In the genomic region with DNA sequence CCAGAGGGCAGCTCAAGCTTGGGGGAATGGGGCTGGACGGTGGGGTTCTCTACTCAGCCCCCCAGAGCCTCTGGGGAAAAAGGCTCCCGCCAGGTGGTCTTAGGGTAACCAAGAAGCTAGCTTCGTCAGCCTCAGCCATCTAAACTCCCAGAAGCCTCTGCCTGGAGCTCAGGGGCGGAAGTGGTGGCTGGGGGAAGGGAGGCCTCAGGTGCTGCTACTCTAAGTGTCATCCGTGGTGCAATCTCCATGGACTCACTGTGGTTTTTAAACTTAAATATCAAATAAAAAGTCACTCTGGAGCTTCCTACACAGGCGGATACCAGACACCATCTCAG, we compare ENCODE assay signal across 8 cellular contexts. TPM values are rescaled to one million over a fixed set of nuclear protein-coding genes. Genes with fewer than 3 reads are reported as not detected.
DNase-seq lines count a peak whose midpoint lies in the region; ATAC-seq and TF ChIP-seq lines count a peak whose summit lies in the region.

No MANE protein-coding gene starts in this region.

- H3K36me3 ChIP-seq in CD8-positive, alpha-beta T cell (ENCODE audit: insufficient read depth, low read length) = no peaks in the 10 kb centered on the region

- peak overlapping the region; percentile 70 for H3K4me3 ChIP-seq in CD8-positive, alpha-beta T cell (ENCODE audit: low read depth, low read length)

- H3K27me3 ChIP-seq in CD8-positive, alpha-beta T cell (ENCODE audit: insufficient read depth, low read length) = no peaks in the 10 kb centered on the region

- H3K36me3 Mint-ChIP-seq in CD8-positive, alpha-beta T cell = peaks cover 41% of the 10 kb centered on the region
- H3K36me3 Mint-ChIP-seq in stimulated activated naive B cell treated with anti-CD40 and anti-IgM and Interleukin-4, amounts not matched to agents 10 μg/mL and 1 μg/mL and 100 μg/mL, for 72 hours = peaks cover 41 to 48% of the 10 kb centered on the region in 2 donors

- no peak for TF ChIP-seq CTCF in CD8-positive, alpha-beta T cell (IDR thresholded peaks at IDR 0.05)

- DNase-seq in CD8-positive, alpha-beta T cell = peak; percentile 41 to 85 (median 67)
- DNase-seq in KG1 (lab: John Stamatoyannopoulos, UW) = peak; percentile 52
- DNase-seq in activated T-cell treated with anti-CD3 and anti-CD28 coated beads for 4 hours = peak; percentile 57
- DNase-seq in left colon = peak in 1 of 2 donors; percentile 61
- DNase-seq in stimulated activated naive B cell treated with anti-CD40 and anti-IgM and Interleukin-4, amounts not matched to agents 10 μg/mL and 1 μg/mL and 100 μg/mL, for 72 hours = peak; percentile 62
- no peak for DNase-seq in DMS153 treated with DMSO at 0.1 percent for 48 hours (lab: John Stamatoyannopoulos, UW; ENCODE audit: unreplicated experiment)

- intact Hi-C loops in CD8-positive, alpha-beta T cell (cut with DNase I, micrococcal nuclease) = loop anchor here (1.0 to 2.0 kb wide), 4 partner anchors 19 to 1059 kb away; partner anchors contain the start of genes SPDL1 (in 2 of the 2) and PANK3 (in 1 of the 2)
- intact Hi-C loops in left colon (cut with DNase I, micrococcal nuclease) = no loop called here

- H3K27ac Mint-ChIP-seq in CD8-positive, alpha-beta T cell = peak overlapping the region; percentile 94
- peak overlapping the region; percentile 97 for H3K27ac Mint-ChIP-seq in stimulated activated naive B cell treated with anti-CD40 and anti-IgM and Interleukin-4, amounts not matched to agents 10 μg/mL and 1 μg/mL and 100 μg/mL, for 72 hours

- peak overlapping the region; percentile 94 for H3K4me3 Mint-ChIP-seq in CD8-positive, alpha-beta T cell
- peak overlapping the region; percentile 97 for H3K4me3 Mint-ChIP-seq in stimulated activated naive B cell treated with anti-CD40 and anti-IgM and Interleukin-4, amounts not matched to agents 10 μg/mL and 1 μg/mL and 100 μg/mL, for 72 hours

- peaks cover 39% of the 10 kb centered on the region for H3K4me1 ChIP-seq in CD8-positive, alpha-beta T cell (ENCODE audit: insufficient read depth, low read length)

- H3K27me3 Mint-ChIP-seq in CD8-positive, alpha-beta T cell (ENCODE audit: low read depth) = no peaks in the 10 kb centered on the region
- no peaks in the 10 kb centered on the region for H3K27me3 Mint-ChIP-seq in stimulated activated naive B cell treated with anti-CD40 and anti-IgM and Interleukin-4, amounts not matched to agents 10 μg/mL and 1 μg/mL and 100 μg/mL, for 72 hours

- peaks cover 6% of the 10 kb centered on the region for H3K9me3 Mint-ChIP-seq in CD8-positive, alpha-beta T cell
- peaks cover 10 to 13% of the 10 kb centered on the region in 2 donors for H3K9me3 Mint-ChIP-seq in stimulated activated naive B cell treated with anti-CD40 and anti-IgM and Interleukin-4, amounts not matched to agents 10 μg/mL and 1 μg/mL and 100 μg/mL, for 72 hours

- no peaks in the 10 kb centered on the region for H3K9me3 ChIP-seq in CD8-positive, alpha-beta T cell (ENCODE audit: low read length)

- ATAC-seq in CD8-positive, alpha-beta T cell = peak; percentile 81
- ATAC-seq in GM21526 (IDR thresholded peaks at IDR 0.05; ENCODE audit: low FRiP score, unreplicated experiment) = peak; percentile 68
- peak; percentile 31 for ATAC-seq in left colon
- ATAC-seq in stimulated activated naive B cell treated with anti-CD40 and anti-IgM and Interleukin-4, amounts not matched to agents 10 μg/mL and 1 μg/mL and 100 μg/mL, for 72 hours (replicated peaks) = peak; percentile 74 to 77
- ATAC-seq in SK-N-SH treated with all-trans-retinoic acid at 6 μM for 48 hours = no peak

- POLR2A ChIA-PET in CD8-positive, alpha-beta T cell (lab: Charles Lee) = interaction anchor here (0.8 to 2.9 kb wide), 6 partner anchors 11 to 70 kb away, joined by 3 to 14 read pairs (median 4); partner anchors contain the start of gene SPDL1

- CTCF ChIA-PET in CD8-positive, alpha-beta T cell (lab: Charles Lee) = interaction anchor here (1.6 to 1.7 kb wide), 2 partner anchors 10 to 54 kb away, joined by 4 to 5 read pairs; partner anchors contain the start of gene SPDL1

- H3K27ac ChIP-seq in CD8-positive, alpha-beta T cell (ENCODE audit: low read depth, low read length) = peak overlapping the region; percentile 76

- H3K4me1 Mint-ChIP-seq in CD8-positive, alpha-beta T cell (ENCODE audit: low read depth) = peaks cover 56% of the 10 kb centered on the region
- peaks cover 38 to 57% of the 10 kb centered on the region in 2 donors for H3K4me1 Mint-ChIP-seq in stimulated activated naive B cell treated with anti-CD40 and anti-IgM and Interleukin-4, amounts not matched to agents 10 μg/mL and 1 μg/mL and 100 μg/mL, for 72 hours

TF ChIP-seq in SK-N-SH treated with all-trans-retinoic acid at 6 μM for 48 hours, 23 proteins besides CTCF, POLR2A, EP300 and RAD21:
- TF ChIP-seq ARNTL (CRISPR knock-in tag; IDR thresholded peaks at IDR 0.05; ENCODE audit: borderline replicate concordance, low read depth) (no peak), CSRNP3 (CRISPR knock-in tag; IDR thresholded peaks at IDR 0.05) (no peak), ZFP30 (CRISPR knock-in tag; IDR thresholded peaks at IDR 0.05) (no peak)
TF ChIP-seq in SK-N-SH treated with all-trans-retinoic acid at 6 μM for 48 hours: peak in this region for 0.

RNA-seq across cellular contexts. Expression of gene DOCK2, which starts 0.7 kb away (rescaled TPM):
- 100 to 1,000 TPM; 194 to 197 TPM for total RNA-seq in CD8-positive, alpha-beta T cell
- 10 to 100 TPM in 1 of 2 donors, 1 to 10 TPM in 1; 4.9 to 13.3 TPM for total RNA-seq in left colon

RNA-seq across cellular contexts. Expression of gene SPDL1, which starts 54.2 kb away (rescaled TPM):
- total RNA-seq in CD8-positive, alpha-beta T cell = 1 to 10 TPM; 5.2 to 6.9 TPM
- total RNA-seq in left colon = 1 to 10 TPM; 3.8 to 7.1 TPM

Comparison
In these comparisons a context has a peak if more than half of its experiments do, and no peak if none do; other contexts are left out.
1. RNA of gene DOCK2, which starts 0.7 kb away (total RNA-seq): 194 to 197 TPM in CD8-positive, alpha-beta T cell; 4.9 to 13.3 TPM in left colon; every median in the first group is over 10 times any median in the second.
2. intact Hi-C loops: an anchor here in CD8-positive, alpha-beta T cell (1.0 to 2.0 kb wide); none called in left colon.